In genomic region chr2:201109186-201109585, GRCh38 we compare ENCODE assay signal across 8 cellular contexts.
"Had no signal": no experiment of that assay in that cellular context is flagged by ENCODE, and none has a peak within 500 bp of the region (broad histone marks: within the 10 kb centered on the region; RNA-seq: fewer than 3 reads in every experiment).

No MANE protein-coding gene starts in this region.

- H3K27ac ChIP-seq: GM23248, HL-60 had no signal

- DNase-seq: GM23248, GOT3, H7, HFFc6 had no signal

- H3K9ac ChIP-seq: GM23248 had no signal

- H3K36me3 ChIP-seq: HAP-1 had no signal

- FAIRE-seq: HepG2 had no signal

- H3K4me3 ChIP-seq: GM23248, HAP-1 had no signal

- H2AFZ ChIP-seq: GM23248 had no signal

- ATAC-seq: HCT116, HepG2 had no signal

- H3K9me3 ChIP-seq: HAP-1 had no signal

- H3K4me1 ChIP-seq: HAP-1 had no signal
